Comparison of ENCODE assay signal across 1 cellular context in the genomic region with DNA sequence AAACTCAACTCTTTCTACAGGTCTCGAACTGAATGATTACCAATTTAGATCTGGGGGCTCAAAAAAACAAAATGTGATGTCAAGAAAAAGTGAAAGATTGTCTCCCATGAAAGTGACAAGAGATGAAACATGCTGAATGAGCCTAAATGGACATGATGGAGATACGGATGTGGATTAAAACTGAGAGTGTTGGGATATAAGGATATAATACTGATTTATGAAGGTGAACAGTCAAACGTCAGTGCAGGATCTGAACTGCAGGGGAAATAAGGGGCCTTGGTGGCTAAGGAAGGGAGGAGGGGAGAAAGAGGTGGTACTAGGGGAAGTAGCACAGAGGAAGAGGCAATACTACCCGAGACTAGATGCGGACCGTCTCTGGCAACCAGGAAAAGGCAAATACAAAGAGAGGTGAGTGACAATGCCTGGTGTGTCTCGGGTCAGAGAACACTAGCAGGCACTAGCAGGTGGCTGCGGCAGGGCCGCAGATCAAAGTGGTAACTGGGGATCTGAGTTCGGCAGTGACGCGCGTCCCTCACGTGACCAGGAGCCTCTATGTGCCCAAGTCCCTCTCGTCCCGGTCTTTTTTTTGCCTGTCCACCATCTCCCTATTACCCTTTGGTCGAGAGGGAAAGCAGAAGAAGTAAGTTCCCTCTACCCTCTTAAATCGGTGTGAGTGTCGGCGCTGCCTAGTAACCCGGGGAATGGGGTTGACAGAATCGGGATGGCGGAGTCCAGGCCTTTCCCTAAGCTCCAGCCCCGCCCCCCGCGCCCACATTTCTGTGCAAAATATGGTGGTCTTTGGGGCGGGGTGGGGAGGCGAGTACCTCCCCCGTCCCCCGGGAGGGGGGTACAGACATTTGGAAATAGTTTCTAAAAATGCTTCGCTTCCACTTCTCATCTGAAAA.
TF ChIP-seq lines count a peak whose summit lies in the region.

A gene with protein sequence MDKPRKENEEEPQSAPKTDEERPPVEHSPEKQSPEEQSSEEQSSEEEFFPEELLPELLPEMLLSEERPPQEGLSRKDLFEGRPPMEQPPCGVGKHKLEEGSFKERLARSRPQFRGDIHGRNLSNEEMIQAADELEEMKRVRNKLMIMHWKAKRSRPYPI (plus strand): TSS at position 590 of the 905 bp plus-strand sequence. CDS start 942 bp downstream, outside the sequence.

TF ChIP-seq in HEK293, 187 proteins besides CTCF, POLR2A, EP300 and RAD21 (continued from another document and continues in another):
- TF ChIP-seq ZFP41 (tag by site-specific recombination; IDR thresholded peaks at IDR 0.05; ENCODE audit: borderline replicate concordance), result no peak
- TF ChIP-seq KLF8 (tag by site-specific recombination; IDR thresholded peaks at IDR 0.05), result no peak
- TF ChIP-seq, protein P1, sequence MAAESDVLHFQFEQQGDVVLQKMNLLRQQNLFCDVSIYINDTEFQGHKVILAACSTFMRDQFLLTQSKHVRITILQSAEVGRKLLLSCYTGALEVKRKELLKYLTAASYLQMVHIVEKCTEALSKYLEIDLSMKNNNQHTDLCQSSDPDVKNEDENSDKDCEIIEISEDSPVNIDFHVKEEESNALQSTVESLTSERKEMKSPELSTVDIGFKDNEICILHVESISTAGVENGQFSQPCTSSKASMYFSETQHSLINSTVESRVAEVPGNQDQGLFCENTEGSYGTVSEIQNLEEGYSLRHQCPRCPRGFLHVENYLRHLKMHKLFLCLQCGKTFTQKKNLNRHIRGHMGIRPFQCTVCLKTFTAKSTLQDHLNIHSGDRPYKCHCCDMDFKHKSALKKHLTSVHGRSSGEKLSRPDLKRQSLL (tag by site-specific recombination; IDR thresholded peaks at IDR 0.05), result no peak
- no peak for TF ChIP-seq ZNF223 (tag by site-specific recombination; IDR thresholded peaks at IDR 0.05)
- TF ChIP-seq ZNF274 (IDR thresholded peaks at IDR 0.05; ENCODE audit: low read length), result no peak
- no peak for TF ChIP-seq ZNF274 (tag by site-specific recombination; IDR thresholded peaks at IDR 0.05; ENCODE audit: borderline replicate concordance)
- TF ChIP-seq YY1 (tag by site-specific recombination; IDR thresholded peaks at IDR 0.05), result peak; percentile 45; the same call in 1 of the 2 replicates
- TF ChIP-seq ZNF510 (tag by site-specific recombination; IDR thresholded peaks at IDR 0.05; ENCODE audit: insufficient replicate concordance), result no peak
- TF ChIP-seq SALL2 (tag by site-specific recombination; IDR thresholded peaks at IDR 0.05; ENCODE audit: borderline replicate concordance), result no peak
- no peak for TF ChIP-seq ZNF138 (tag by site-specific recombination; IDR thresholded peaks at IDR 0.05; ENCODE audit: borderline replicate concordance)
- TF ChIP-seq ZNF785 (tag by site-specific recombination; IDR thresholded peaks at IDR 0.05), result no peak
- no peak for TF ChIP-seq HOXA7 (CRISPR knock-in tag; IDR thresholded peaks at IDR 0.05; ENCODE audit: borderline replicate concordance)
- TF ChIP-seq, protein P2, sequence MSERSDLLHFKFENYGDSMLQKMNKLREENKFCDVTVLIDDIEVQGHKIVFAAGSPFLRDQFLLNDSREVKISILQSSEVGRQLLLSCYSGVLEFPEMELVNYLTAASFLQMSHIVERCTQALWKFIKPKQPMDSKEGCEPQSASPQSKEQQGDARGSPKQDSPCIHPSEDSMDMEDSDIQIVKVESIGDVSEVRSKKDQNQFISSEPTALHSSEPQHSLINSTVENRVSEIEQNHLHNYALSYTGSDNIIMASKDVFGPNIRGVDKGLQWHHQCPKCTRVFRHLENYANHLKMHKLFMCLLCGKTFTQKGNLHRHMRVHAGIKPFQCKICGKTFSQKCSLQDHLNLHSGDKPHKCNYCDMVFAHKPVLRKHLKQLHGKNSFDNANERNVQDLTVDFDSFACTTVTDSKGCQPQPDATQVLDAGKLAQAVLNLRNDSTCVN (tag by site-specific recombination; optimal IDR thresholded peaks at IDR 0.05), result no peak
- no peak for TF ChIP-seq ZNF585B (tag by site-specific recombination; IDR thresholded peaks at IDR 0.05)
- TF ChIP-seq, protein P3, sequence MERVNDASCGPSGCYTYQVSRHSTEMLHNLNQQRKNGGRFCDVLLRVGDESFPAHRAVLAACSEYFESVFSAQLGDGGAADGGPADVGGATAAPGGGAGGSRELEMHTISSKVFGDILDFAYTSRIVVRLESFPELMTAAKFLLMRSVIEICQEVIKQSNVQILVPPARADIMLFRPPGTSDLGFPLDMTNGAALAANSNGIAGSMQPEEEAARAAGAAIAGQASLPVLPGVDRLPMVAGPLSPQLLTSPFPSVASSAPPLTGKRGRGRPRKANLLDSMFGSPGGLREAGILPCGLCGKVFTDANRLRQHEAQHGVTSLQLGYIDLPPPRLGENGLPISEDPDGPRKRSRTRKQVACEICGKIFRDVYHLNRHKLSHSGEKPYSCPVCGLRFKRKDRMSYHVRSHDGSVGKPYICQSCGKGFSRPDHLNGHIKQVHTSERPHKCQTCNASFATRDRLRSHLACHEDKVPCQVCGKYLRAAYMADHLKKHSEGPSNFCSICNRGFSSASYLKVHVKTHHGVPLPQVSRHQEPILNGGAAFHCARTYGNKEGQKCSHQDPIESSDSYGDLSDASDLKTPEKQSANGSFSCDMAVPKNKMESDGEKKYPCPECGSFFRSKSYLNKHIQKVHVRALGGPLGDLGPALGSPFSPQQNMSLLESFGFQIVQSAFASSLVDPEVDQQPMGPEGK (tag by site-specific recombination; IDR thresholded peaks at IDR 0.05), result no peak
- TF ChIP-seq ZNF571 (tag by site-specific recombination; IDR thresholded peaks at IDR 0.05), result no peak
- TF ChIP-seq GLI2 (tag by site-specific recombination; IDR thresholded peaks at IDR 0.05; ENCODE audit: borderline replicate concordance, low read depth), result no peak
- TF ChIP-seq, protein P4, sequence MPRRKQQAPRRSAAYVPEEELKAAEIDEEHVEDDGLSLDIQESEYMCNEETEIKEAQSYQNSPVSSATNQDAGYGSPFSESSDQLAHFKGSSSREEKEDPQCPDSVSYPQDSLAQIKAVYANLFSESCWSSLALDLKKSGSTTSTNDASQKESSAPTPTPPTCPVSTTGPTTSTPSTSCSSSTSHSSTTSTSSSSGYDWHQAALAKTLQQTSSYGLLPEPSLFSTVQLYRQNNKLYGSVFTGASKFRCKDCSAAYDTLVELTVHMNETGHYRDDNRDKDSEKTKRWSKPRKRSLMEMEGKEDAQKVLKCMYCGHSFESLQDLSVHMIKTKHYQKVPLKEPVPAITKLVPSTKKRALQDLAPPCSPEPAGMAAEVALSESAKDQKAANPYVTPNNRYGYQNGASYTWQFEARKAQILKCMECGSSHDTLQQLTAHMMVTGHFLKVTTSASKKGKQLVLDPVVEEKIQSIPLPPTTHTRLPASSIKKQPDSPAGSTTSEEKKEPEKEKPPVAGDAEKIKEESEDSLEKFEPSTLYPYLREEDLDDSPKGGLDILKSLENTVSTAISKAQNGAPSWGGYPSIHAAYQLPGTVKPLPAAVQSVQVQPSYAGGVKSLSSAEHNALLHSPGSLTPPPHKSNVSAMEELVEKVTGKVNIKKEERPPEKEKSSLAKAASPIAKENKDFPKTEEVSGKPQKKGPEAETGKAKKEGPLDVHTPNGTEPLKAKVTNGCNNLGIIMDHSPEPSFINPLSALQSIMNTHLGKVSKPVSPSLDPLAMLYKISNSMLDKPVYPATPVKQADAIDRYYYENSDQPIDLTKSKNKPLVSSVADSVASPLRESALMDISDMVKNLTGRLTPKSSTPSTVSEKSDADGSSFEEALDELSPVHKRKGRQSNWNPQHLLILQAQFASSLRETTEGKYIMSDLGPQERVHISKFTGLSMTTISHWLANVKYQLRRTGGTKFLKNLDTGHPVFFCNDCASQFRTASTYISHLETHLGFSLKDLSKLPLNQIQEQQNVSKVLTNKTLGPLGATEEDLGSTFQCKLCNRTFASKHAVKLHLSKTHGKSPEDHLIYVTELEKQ (tag by site-specific recombination; IDR thresholded peaks at IDR 0.05; ENCODE audit: borderline replicate concordance), result no peak
- peak; percentile 55; the same call in 1 of the 2 replicates for TF ChIP-seq ZNF341 (tag by site-specific recombination; IDR thresholded peaks at IDR 0.05; ENCODE audit: low read depth)
- no peak for TF ChIP-seq BCL11A (tag by site-specific recombination; IDR thresholded peaks at IDR 0.05; ENCODE audit: low read depth)
- peak; percentile 95 for TF ChIP-seq MZF1 (tag by site-specific recombination; IDR thresholded peaks at IDR 0.05; ENCODE audit: borderline replicate concordance)
- TF ChIP-seq ZEB2 (tag by site-specific recombination; IDR thresholded peaks at IDR 0.05), result no peak
- TF ChIP-seq SCRT1 (tag by site-specific recombination; IDR thresholded peaks at IDR 0.05; ENCODE audit: borderline replicate concordance), result no peak
- TF ChIP-seq ZNF335 (tag by site-specific recombination; conservative IDR thresholded peaks at IDR 0.05), result peak; percentile 95
- peak; percentile 49 for TF ChIP-seq ZBTB48 (tag by site-specific recombination; IDR thresholded peaks at IDR 0.05)
- no peak for TF ChIP-seq HOXC10 (CRISPR knock-in tag; IDR thresholded peaks at IDR 0.05)
- TF ChIP-seq ZNF544 (tag by site-specific recombination; IDR thresholded peaks at IDR 0.05), result no peak
- TF ChIP-seq, protein P5, sequence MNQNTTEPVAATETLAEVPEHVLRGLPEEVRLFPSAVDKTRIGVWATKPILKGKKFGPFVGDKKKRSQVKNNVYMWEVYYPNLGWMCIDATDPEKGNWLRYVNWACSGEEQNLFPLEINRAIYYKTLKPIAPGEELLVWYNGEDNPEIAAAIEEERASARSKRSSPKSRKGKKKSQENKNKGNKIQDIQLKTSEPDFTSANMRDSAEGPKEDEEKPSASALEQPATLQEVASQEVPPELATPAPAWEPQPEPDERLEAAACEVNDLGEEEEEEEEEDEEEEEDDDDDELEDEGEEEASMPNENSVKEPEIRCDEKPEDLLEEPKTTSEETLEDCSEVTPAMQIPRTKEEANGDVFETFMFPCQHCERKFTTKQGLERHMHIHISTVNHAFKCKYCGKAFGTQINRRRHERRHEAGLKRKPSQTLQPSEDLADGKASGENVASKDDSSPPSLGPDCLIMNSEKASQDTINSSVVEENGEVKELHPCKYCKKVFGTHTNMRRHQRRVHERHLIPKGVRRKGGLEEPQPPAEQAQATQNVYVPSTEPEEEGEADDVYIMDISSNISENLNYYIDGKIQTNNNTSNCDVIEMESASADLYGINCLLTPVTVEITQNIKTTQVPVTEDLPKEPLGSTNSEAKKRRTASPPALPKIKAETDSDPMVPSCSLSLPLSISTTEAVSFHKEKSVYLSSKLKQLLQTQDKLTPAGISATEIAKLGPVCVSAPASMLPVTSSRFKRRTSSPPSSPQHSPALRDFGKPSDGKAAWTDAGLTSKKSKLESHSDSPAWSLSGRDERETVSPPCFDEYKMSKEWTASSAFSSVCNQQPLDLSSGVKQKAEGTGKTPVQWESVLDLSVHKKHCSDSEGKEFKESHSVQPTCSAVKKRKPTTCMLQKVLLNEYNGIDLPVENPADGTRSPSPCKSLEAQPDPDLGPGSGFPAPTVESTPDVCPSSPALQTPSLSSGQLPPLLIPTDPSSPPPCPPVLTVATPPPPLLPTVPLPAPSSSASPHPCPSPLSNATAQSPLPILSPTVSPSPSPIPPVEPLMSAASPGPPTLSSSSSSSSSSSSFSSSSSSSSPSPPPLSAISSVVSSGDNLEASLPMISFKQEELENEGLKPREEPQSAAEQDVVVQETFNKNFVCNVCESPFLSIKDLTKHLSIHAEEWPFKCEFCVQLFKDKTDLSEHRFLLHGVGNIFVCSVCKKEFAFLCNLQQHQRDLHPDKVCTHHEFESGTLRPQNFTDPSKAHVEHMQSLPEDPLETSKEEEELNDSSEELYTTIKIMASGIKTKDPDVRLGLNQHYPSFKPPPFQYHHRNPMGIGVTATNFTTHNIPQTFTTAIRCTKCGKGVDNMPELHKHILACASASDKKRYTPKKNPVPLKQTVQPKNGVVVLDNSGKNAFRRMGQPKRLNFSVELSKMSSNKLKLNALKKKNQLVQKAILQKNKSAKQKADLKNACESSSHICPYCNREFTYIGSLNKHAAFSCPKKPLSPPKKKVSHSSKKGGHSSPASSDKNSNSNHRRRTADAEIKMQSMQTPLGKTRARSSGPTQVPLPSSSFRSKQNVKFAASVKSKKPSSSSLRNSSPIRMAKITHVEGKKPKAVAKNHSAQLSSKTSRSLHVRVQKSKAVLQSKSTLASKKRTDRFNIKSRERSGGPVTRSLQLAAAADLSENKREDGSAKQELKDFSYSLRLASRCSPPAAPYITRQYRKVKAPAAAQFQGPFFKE (tag by site-specific recombination; IDR thresholded peaks at IDR 0.05; ENCODE audit: borderline replicate concordance), result no peak
- TF ChIP-seq ZNF221 (tag by site-specific recombination; IDR thresholded peaks at IDR 0.05; ENCODE audit: borderline replicate concordance), result no peak
- TF ChIP-seq, protein P6, sequence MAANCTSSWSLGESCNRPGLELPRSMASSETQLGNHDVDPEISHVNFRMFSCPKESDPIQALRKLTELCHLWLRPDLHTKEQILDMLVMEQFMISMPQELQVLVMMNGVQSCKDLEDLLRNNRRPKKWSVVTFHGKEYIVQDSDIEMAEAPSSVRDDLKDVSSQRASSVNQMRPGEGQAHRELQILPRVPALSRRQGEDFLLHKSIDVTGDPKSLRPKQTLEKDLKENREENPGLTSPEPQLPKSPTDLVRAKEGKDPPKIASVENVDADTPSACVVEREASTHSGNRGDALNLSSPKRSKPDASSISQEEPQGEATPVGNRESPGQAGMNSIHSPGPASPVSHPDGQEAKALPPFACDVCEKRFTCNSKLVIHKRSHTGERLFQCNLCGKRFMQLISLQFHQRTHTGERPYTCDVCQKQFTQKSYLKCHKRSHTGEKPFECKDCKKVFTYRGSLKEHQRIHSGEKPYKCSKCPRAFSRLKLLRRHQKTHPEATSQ (tag by site-specific recombination; IDR thresholded peaks at IDR 0.05), result no peak
- TF ChIP-seq SETDB1 (IDR thresholded peaks at IDR 0.05; ENCODE audit: insufficient read length, low read length), result no peak
- peak; percentile 10; the same call in 1 of the 2 replicates for TF ChIP-seq ZNF423 (tag by site-specific recombination; IDR thresholded peaks at IDR 0.05)
- TF ChIP-seq ZIC2 (tag by site-specific recombination; IDR thresholded peaks at IDR 0.05), result no peak
- peak; percentile 84 for TF ChIP-seq PRDM1 (tag by site-specific recombination; IDR thresholded peaks at IDR 0.05)
- no peak for TF ChIP-seq KLF10 (tag by site-specific recombination; IDR thresholded peaks at IDR 0.05)
- no peak for TF ChIP-seq ZNF658 (tag by site-specific recombination; IDR thresholded peaks at IDR 0.05)
- no peak for TF ChIP-seq OVOL3 (tag by site-specific recombination; IDR thresholded peaks at IDR 0.05)
- TF ChIP-seq, protein P7, sequence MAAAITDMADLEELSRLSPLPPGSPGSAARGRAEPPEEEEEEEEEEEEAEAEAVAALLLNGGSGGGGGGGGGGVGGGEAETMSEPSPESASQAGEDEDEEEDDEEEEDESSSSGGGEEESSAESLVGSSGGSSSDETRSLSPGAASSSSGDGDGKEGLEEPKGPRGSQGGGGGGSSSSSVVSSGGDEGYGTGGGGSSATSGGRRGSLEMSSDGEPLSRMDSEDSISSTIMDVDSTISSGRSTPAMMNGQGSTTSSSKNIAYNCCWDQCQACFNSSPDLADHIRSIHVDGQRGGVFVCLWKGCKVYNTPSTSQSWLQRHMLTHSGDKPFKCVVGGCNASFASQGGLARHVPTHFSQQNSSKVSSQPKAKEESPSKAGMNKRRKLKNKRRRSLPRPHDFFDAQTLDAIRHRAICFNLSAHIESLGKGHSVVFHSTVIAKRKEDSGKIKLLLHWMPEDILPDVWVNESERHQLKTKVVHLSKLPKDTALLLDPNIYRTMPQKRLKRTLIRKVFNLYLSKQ (tag by site-specific recombination; IDR thresholded peaks at IDR 0.05; ENCODE audit: borderline replicate concordance), result no peak
- no peak for TF ChIP-seq ZNF391 (tag by site-specific recombination; IDR thresholded peaks at IDR 0.05; ENCODE audit: borderline replicate concordance, low read depth)
